9 cellular contexts compared by ENCODE assay signal in genomic region chr3:16064660-16065414, GRCh38.
DNase-seq lines count a peak whose midpoint lies in the region; ATAC-seq and TF ChIP-seq lines count a peak whose summit lies in the region.
"Had no signal": no experiment of that assay in that cellular context is flagged by ENCODE, and none has a peak within 500 bp of the region (broad histone marks: within the 10 kb centered on the region; RNA-seq: fewer than 3 reads in every experiment).

No MANE protein-coding gene starts in this region.

- no peak for TF ChIP-seq EP300 in ovary (IDR thresholded peaks at IDR 0.05)

- H3K36me3 ChIP-seq in Panc1 (ENCODE audit: control insufficient read depth, insufficient read depth, low read length) (no peaks in the 10 kb centered on the region), fibroblast of lung (ENCODE audit: control insufficient read depth, insufficient read depth, low read length) (no peaks in the 10 kb centered on the region), ovary (no peaks in the 10 kb centered on the region)

- H3K4me1 ChIP-seq in Panc1 (ENCODE audit: control insufficient read depth, insufficient read depth, low read length) (peaks cover 44% of the 10 kb centered on the region), fibroblast of lung (ENCODE audit: control insufficient read depth, extremely low read depth, insufficient read depth, low read length) (peaks cover 54% of the 10 kb centered on the region), ovary (ENCODE audit: insufficient read depth) (peaks cover 22% of the 10 kb centered on the region)

- no TSS peak for BruUV-seq in Panc1 (replicated peaks; lab: Mats Ljungman, UMichigan)

- no peak overlapping the region for H3K4me3 Mint-ChIP-seq in activated T-cell treated with anti-CD3 and anti-CD28 coated beads, Interleukin-2, amount 50 U/mL, for 24 hours
- H3K4me3 Mint-ChIP-seq: IgD-negative memory B cell had no signal

- no peak for ATAC-seq in Panc1

- H3K4me2 ChIP-seq in fibroblast of lung (ENCODE audit: extremely low read depth, insufficient read depth, low read length): peak overlapping the region; percentile 7

- no peak for TF ChIP-seq POLR2A in ovary (IDR thresholded peaks at IDR 0.05)

- 57 to 79% (median 74%) methylated on average over 3 of the region's 3 CpGs for WGBS in ovary, 3 donors

- H3K9me3 ChIP-seq in Panc1 (ENCODE audit: control insufficient read depth, insufficient read depth, low read depth, low read length) (no peaks in the 10 kb centered on the region), fibroblast of lung (ENCODE audit: control insufficient read depth, insufficient read depth, low read depth, low read length) (no peaks in the 10 kb centered on the region), ovary (no peaks in the 10 kb centered on the region)

- no peaks in the 10 kb centered on the region for H4K20me1 ChIP-seq in fibroblast of lung (ENCODE audit: control insufficient read depth, extremely low read depth, insufficient read depth, low read length)

- TF ChIP-seq CTCF in Panc1 (IDR thresholded peaks at IDR 0.05): no peak
- no peak for TF ChIP-seq CTCF in fibroblast of lung (conservative IDR thresholded peaks at IDR 0.05 in 1 of 2, IDR thresholded peaks at IDR 0.05 in 1 of 2; ENCODE audit: low read depth in 1 of 2, low read length in 2 of 2)
- TF ChIP-seq CTCF in ovary (IDR thresholded peaks at IDR 0.05): no peak

- H3K79me2 ChIP-seq in fibroblast of lung (ENCODE audit: control insufficient read depth, insufficient read depth, low read length): no peaks in the 10 kb centered on the region

- in situ Hi-C loops in Panc1 (cut with HindIII; ENCODE audit: low pct_unique_long_range_greater_than_20kb, low sequenced_read_pairs): no loop called here

- no peaks in the 10 kb centered on the region for H3K9me3 Mint-ChIP-seq in activated T-cell treated with anti-CD3 and anti-CD28 coated beads, Interleukin-2, amount 50 U/mL, for 24 hours
- H3K9me3 Mint-ChIP-seq: IgD-negative memory B cell had no signal

- no peak overlapping the region for H3K4me3 ChIP-seq in Panc1 (ENCODE audit: low read depth in 2 of 2, low read length in 2 of 2)
- H3K4me3 ChIP-seq in fibroblast of lung (replicated peaks in 1 of 4; ENCODE audit: control extremely low read depth in 1 of 4, insufficient read depth in 1 of 4, low read depth in 3 of 4, low read length in 4 of 4): no peak overlapping the region
- H3K4me3 ChIP-seq in ovary: no peak overlapping the region

- CTCF ChIA-PET in Panc1 (lab: Charles Lee): no interaction called here
- CTCF ChIA-PET in HEK293T (lab: Yijun Ruan, JAX): interaction anchor here (0.6 kb wide), 1 partner anchor 114 kb away, joined by 3 read pairs; no protein-coding TSS in a partner anchor

- peaks cover 7% of the 10 kb centered on the region for H3K4me1 Mint-ChIP-seq in activated T-cell treated with anti-CD3 and anti-CD28 coated beads, Interleukin-2, amount 50 U/mL, for 24 hours (ENCODE audit: low read depth)

- H3K27me3 Mint-ChIP-seq in activated T-cell treated with anti-CD3 and anti-CD28 coated beads, Interleukin-2, amount 50 U/mL, for 24 hours: peaks cover 20% of the 10 kb centered on the region

- POLR2A ChIA-PET in Panc1 (lab: Charles Lee): no interaction called here
- POLR2A ChIA-PET in HEK293T (lab: Yijun Ruan, JAX): no interaction called here

- peak overlapping the region; percentile 14 for H3K9ac ChIP-seq in fibroblast of lung (ENCODE audit: insufficient read depth, low read length)

- H3K36me3 Mint-ChIP-seq in activated T-cell treated with anti-CD3 and anti-CD28 coated beads, Interleukin-2, amount 50 U/mL, for 24 hours (ENCODE audit: low read depth): no peaks in the 10 kb centered on the region

- H3K27me3 ChIP-seq in Panc1 (ENCODE audit: control insufficient read depth, insufficient read depth, low read length) (no peaks in the 10 kb centered on the region), fibroblast of lung (ENCODE audit: control insufficient read depth, insufficient read depth, low read length) (no peaks in the 10 kb centered on the region), ovary (no peaks in the 10 kb centered on the region)

- intact Hi-C loops in Panc1 (cut with micrococcal nuclease; ENCODE audit: unreplicated experiment): loop anchor here (5.0 kb wide), 1 partner anchor 182 kb away; no protein-coding TSS in a partner anchor
- intact Hi-C loops in ovary (cut with DNase I): no loop called here

- H3K27ac Mint-ChIP-seq in activated T-cell treated with anti-CD3 and anti-CD28 coated beads, Interleukin-2, amount 50 U/mL, for 24 hours: no peak overlapping the region
- H3K27ac Mint-ChIP-seq: IgD-negative memory B cell had no signal

- peak in 12 of 14 donors; percentile 7 to 88 (median 56) for DNase-seq in C1 segment of cervical spinal cord (lab: John Stamatoyannopoulos, UW)
- no peak for DNase-seq in Panc1 (ENCODE audit: low read depth, low spot score)
- DNase-seq in fibroblast of lung (ENCODE audit: low read depth in 2 of 2): peak; percentile 94 to 96
- DNase-seq in ovary: peak; percentile 72 to 87 (median 84)
- DNase-seq in activated T-cell treated with anti-CD3 and anti-CD28 coated beads, Interleukin-2, amount 50 U/mL, for 24 hours: no peak
- no peak for DNase-seq in HEK293T (ENCODE audit: extremely low spot score)
- no peak for DNase-seq in activated effector memory CD4-positive, alpha-beta T cell treated with Interleukin-2 at 50 U/mL for 16 hours
- DNase-seq in NCI-H748 treated with DMSO at 0.1 percent for 48 hours (lab: John Stamatoyannopoulos, UW): no peak

- peak overlapping the region; percentile 50 for H2AFZ ChIP-seq in fibroblast of lung (ENCODE audit: low read length)

- peak overlapping the region; percentile 54; the same call in 1 of the 2 replicates for H3K27ac ChIP-seq in Panc1 (ENCODE audit: low read length)
- H3K27ac ChIP-seq in fibroblast of lung (ENCODE audit: insufficient read depth, low read length): peak overlapping the region; percentile 88
- H3K27ac ChIP-seq in ovary: peak overlapping the region; percentile 28 to 61

TF ChIP-seq in HEK293T, 16 proteins besides CTCF, POLR2A, EP300 and RAD21:
- no peak for TF ChIP-seq FOXK2 (IDR thresholded peaks at IDR 0.05)
- no peak for TF ChIP-seq PKNOX1 (IDR thresholded peaks at IDR 0.05)
- TF ChIP-seq FOXM1 (IDR thresholded peaks at IDR 0.05; ENCODE audit: borderline replicate concordance): no peak
- no peak for TF ChIP-seq ARNT (IDR thresholded peaks at IDR 0.05)
- no peak for TF ChIP-seq SP1 (IDR thresholded peaks at IDR 0.05)
- no peak for TF ChIP-seq SUZ12 (IDR thresholded peaks at IDR 0.05)
- TF ChIP-seq NFRKB (IDR thresholded peaks at IDR 0.05): no peak
- TF ChIP-seq LEF1 (IDR thresholded peaks at IDR 0.05; ENCODE audit: borderline replicate concordance): no peak
- no peak for TF ChIP-seq L3MBTL2 (conservative IDR thresholded peaks at IDR 0.05)
- no peak for TF ChIP-seq CTBP1 (IDR thresholded peaks at IDR 0.05; ENCODE audit: borderline replicate concordance)
- no peak for TF ChIP-seq TARDBP (IDR thresholded peaks at IDR 0.05)
- TF ChIP-seq HDGF (IDR thresholded peaks at IDR 0.05; ENCODE audit: borderline replicate concordance): no peak
- TF ChIP-seq BHLHE40 (IDR thresholded peaks at IDR 0.05; ENCODE audit: borderline replicate concordance): no peak
- TF ChIP-seq FOXA1 (IDR thresholded peaks at IDR 0.05): no peak
- TF ChIP-seq ELF4 (IDR thresholded peaks at IDR 0.05): no peak

Comparison
In these comparisons a context has a peak if more than half of its experiments do, and no peak if none do; other contexts are left out.
1. DNase-seq: peak in C1 segment of cervical spinal cord (12 of 14), fibroblast of lung (2 of 2) and ovary (5 of 5); none in Panc1 (single experiment), activated T-cell treated with anti-CD3 and anti-CD28 coated beads, Interleukin-2, amount 50 U/mL, for 24 hours (single experiment), HEK293T (single experiment), activated effector memory CD4-positive, alpha-beta T cell treated with Interleukin-2 at 50 U/mL for 16 hours (single experiment) and NCI-H748 treated with DMSO at 0.1 percent for 48 hours (single experiment).
2. Peak in every context shown above with its lines, with median percentiles within 50 percentile points of each other: H3K27ac ChIP-seq.